9 cellular contexts compared by ENCODE assay signal in the genomic region with DNA sequence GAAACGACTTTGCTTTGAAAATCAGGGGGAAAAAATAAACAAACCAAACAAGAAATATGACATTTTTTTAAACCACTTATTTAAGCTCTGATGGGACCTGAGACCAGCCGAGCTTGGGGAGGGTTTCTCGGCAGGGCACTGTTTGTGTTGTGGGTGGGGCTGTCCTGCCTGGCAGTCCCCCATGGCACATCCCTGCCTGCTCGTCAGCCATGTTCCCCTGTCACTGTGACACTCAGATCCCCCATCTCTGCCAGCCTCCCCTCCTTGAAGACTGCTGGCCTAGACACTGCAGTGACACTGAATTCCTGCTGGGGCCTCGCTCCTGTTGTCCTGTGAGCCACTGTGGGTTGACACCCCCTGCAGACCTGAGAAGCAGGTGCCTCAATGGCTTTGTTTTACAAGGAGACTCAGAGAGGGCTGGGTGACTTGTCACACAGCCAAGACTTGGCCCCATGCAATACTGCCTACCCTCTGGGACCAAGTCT.
DNase-seq lines count a peak whose midpoint lies in the region; ATAC-seq and TF ChIP-seq lines count a peak whose summit lies in the region.
"Had no signal": no experiment of that assay in that cellular context is flagged by ENCODE, and none has a peak within 500 bp of the region (broad histone marks: within the 10 kb centered on the region; RNA-seq: fewer than 3 reads in every experiment).

No MANE protein-coding gene starts in this region.

- ATAC-seq in Panc1 = peak; percentile 52

- intact Hi-C loops in Panc1 (cut with micrococcal nuclease; ENCODE audit: unreplicated experiment) (no loop called here), transverse colon (cut with DNase I; ENCODE audit: low total_unique reads) (loop anchor here (5.0 kb wide), 1 partner anchor 108 kb away; no protein-coding TSS in a partner anchor)

- DNase-seq in Panc1 (ENCODE audit: low read depth, low spot score) = no peak
- no peak for DNase-seq in epithelial cell of prostate (ENCODE audit: low read depth, low spot score)
- DNase-seq in transverse colon = no peak
- DNase-seq in stimulated activated CD4-positive, alpha-beta T cell treated with anti-CD3 and anti-CD28 coated beads, Interleukin-4, amount 100 ng/mL, for 24 hours = no peak
- DNase-seq in UCSD-AML1 (lab: John Stamatoyannopoulos, UW; ENCODE audit: unreplicated experiment) = no peak
- DNase-seq in RPMI8226 = no peak
- DNase-seq in NCI-H2171 (lab: John Stamatoyannopoulos, UW) = no peak
- DNase-seq: DND-41 had no signal

- H3K36me3 ChIP-seq in Panc1 (ENCODE audit: control insufficient read depth, insufficient read depth, low read length) (no peaks in the 10 kb centered on the region), muscle layer of colon (ENCODE audit: insufficient read depth, low read length) (no peaks in the 10 kb centered on the region), transverse colon (no peaks in the 10 kb centered on the region)

- no peaks in the 10 kb centered on the region for H3K27me3 ChIP-seq in Panc1 (ENCODE audit: control insufficient read depth, insufficient read depth, low read length)
- no peaks in the 10 kb centered on the region for H3K27me3 ChIP-seq in muscle layer of colon (ENCODE audit: control insufficient read depth in 1 of 2, insufficient read depth in 2 of 2, low read length in 2 of 2)
- no peaks in the 10 kb centered on the region for H3K27me3 ChIP-seq in transverse colon

- WGBS in transverse colon (ENCODE audit: low coverage in 1 of 2), 2 donors = 38 to 40% methylated on average over 3 to 5 of the region's 5 CpGs

- H3K9me3 ChIP-seq in Panc1 (ENCODE audit: control insufficient read depth, insufficient read depth, low read depth, low read length) (no peaks in the 10 kb centered on the region), muscle layer of colon (ENCODE audit: low read length) (no peaks in the 10 kb centered on the region), transverse colon (no peaks in the 10 kb centered on the region)

- no TSS peak for BruUV-seq in Panc1 (replicated peaks; lab: Mats Ljungman, UMichigan)

- peak overlapping the region; percentile 61 for H3K9ac ChIP-seq in muscle layer of colon (ENCODE audit: low read length)

- in situ Hi-C loops in Panc1 (cut with HindIII; ENCODE audit: low pct_unique_long_range_greater_than_20kb, low sequenced_read_pairs) = no loop called here
- in situ Hi-C loops in transverse colon (cut with MboI; ENCODE audit: low pct_ligation_motif_present in 1 of 4, low pct_unique_long_range_greater_than_20kb in 1 of 4, low sequenced_read_pairs in 3 of 4) = no loop called here

- TF ChIP-seq CTCF in Panc1 (IDR thresholded peaks at IDR 0.05) (no peak), transverse colon (IDR thresholded peaks at IDR 0.05) (peak in 2 of 5 experiments; percentile 3 to 21)

- POLR2A ChIA-PET in Panc1 (lab: Charles Lee) = no interaction called here

- TF ChIP-seq EP300 in transverse colon (IDR thresholded peaks at IDR 0.05; ENCODE audit: low read depth) = no peak

- no peak for TF ChIP-seq POLR2A in transverse colon (IDR thresholded peaks at IDR 0.05)

- H3K4me3 ChIP-seq in Panc1 (ENCODE audit: low read depth in 2 of 2, low read length in 2 of 2) (peak overlapping the region in 1 of 2 experiments; percentile 15; a peak in 1 of 4 replicates), muscle layer of colon (ENCODE audit: low read depth in 1 of 2, low read length in 2 of 2) (no peak overlapping the region), transverse colon (no peak overlapping the region)

- H3K4me1 ChIP-seq in Panc1 (ENCODE audit: control insufficient read depth, insufficient read depth, low read length) (peaks cover 8% of the 10 kb centered on the region), muscle layer of colon (ENCODE audit: insufficient read depth, low read length) (peaks cover 25% of the 10 kb centered on the region), transverse colon (peaks cover 26 to 47% (median 39%) of the 10 kb centered on the region in 4 donors)

- CTCF ChIA-PET in Panc1 (lab: Charles Lee) = no interaction called here

- H3K27ac ChIP-seq in Panc1 (ENCODE audit: low read length) = peak overlapping the region; percentile 62
- peak overlapping the region; percentile 70 for H3K27ac ChIP-seq in epithelial cell of prostate
- H3K27ac ChIP-seq in muscle layer of colon (ENCODE audit: low read depth, low read length) = peak overlapping the region; percentile 76
- H3K27ac ChIP-seq in transverse colon = peak overlapping the region; percentile 92 to 98 (median 96)
